Comparison of ENCODE assay signal across 1 cellular context in the genomic region with DNA sequence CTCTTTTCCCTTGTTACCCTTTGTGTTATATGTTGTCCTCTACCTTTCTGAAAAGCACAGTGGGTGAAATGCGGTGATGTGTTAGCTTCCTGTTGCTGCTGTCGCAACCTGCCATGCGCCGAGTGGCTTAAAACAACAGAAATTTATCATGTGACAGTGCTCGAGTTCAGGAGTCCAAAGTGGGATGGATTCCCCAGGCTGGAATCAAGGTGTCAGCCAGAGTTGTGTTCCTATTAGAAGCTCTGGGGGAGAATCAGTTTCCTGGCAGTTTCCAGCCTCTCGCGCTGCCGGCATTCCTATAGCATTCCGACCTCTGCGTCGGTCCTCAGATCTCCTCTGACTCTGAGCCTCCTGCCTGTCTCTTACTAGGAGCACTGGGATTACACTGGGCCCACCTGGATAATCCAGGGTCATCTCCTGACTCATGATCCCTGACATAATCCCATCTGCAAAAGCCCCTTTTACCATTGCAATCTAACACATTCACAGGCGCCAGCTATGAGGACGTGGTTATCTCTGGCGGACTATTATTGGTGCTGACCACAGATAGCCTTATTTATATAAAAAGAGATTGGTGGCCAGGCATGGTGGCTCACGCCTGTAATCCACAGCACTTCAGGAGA.
TF ChIP-seq lines count a peak whose summit lies in the region.

No MANE protein-coding gene starts in this region.

TF ChIP-seq in HepG2, 621 proteins besides CTCF, POLR2A, EP300 and RAD21 (continued from another document and continues in another):
- TF ChIP-seq, protein P1, sequence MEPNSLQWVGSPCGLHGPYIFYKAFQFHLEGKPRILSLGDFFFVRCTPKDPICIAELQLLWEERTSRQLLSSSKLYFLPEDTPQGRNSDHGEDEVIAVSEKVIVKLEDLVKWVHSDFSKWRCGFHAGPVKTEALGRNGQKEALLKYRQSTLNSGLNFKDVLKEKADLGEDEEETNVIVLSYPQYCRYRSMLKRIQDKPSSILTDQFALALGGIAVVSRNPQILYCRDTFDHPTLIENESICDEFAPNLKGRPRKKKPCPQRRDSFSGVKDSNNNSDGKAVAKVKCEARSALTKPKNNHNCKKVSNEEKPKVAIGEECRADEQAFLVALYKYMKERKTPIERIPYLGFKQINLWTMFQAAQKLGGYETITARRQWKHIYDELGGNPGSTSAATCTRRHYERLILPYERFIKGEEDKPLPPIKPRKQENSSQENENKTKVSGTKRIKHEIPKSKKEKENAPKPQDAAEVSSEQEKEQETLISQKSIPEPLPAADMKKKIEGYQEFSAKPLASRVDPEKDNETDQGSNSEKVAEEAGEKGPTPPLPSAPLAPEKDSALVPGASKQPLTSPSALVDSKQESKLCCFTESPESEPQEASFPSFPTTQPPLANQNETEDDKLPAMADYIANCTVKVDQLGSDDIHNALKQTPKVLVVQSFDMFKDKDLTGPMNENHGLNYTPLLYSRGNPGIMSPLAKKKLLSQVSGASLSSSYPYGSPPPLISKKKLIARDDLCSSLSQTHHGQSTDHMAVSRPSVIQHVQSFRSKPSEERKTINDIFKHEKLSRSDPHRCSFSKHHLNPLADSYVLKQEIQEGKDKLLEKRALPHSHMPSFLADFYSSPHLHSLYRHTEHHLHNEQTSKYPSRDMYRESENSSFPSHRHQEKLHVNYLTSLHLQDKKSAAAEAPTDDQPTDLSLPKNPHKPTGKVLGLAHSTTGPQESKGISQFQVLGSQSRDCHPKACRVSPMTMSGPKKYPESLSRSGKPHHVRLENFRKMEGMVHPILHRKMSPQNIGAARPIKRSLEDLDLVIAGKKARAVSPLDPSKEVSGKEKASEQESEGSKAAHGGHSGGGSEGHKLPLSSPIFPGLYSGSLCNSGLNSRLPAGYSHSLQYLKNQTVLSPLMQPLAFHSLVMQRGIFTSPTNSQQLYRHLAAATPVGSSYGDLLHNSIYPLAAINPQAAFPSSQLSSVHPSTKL (CRISPR knock-in tag; IDR thresholded peaks at IDR 0.05): peak; percentile 76
- TF ChIP-seq SNAPC2 (CRISPR knock-in tag; IDR thresholded peaks at IDR 0.05) (no peak; the same call in 1 of the 2 replicates), NR2F2 (IDR thresholded peaks at IDR 0.05; ENCODE audit: borderline replicate concordance, low read depth) (peak; percentile 8; the same call in 1 of the 2 replicates), STAG1 (CRISPR knock-in tag; IDR thresholded peaks at IDR 0.05) (peak; percentile 36), SOX6 (IDR thresholded peaks at IDR 0.05) (no peak), SOX6 (CRISPR knock-in tag; IDR thresholded peaks at IDR 0.05) (peak; percentile 78), YEATS4 (CRISPR knock-in tag; IDR thresholded peaks at IDR 0.05; ENCODE audit: borderline replicate concordance) (peak; percentile 66), CBX5 (CRISPR knock-in tag; IDR thresholded peaks at IDR 0.05; ENCODE audit: borderline replicate concordance) (no peak), ZNF256 (CRISPR knock-in tag; conservative IDR thresholded peaks at IDR 0.05) (no peak), MEIS2 (CRISPR knock-in tag; IDR thresholded peaks at IDR 0.05) (peak; percentile 64), LCORL (IDR thresholded peaks at IDR 0.05) (no peak), LCORL (CRISPR knock-in tag; IDR thresholded peaks at IDR 0.05) (no peak), ASH2L (IDR thresholded peaks at IDR 0.05; ENCODE audit: insufficient read length, low read depth, low read length) (peak; percentile 79), ZNF235 (CRISPR knock-in tag; IDR thresholded peaks at IDR 0.05; ENCODE audit: borderline replicate concordance) (no peak), SAP130 (CRISPR knock-in tag; IDR thresholded peaks at IDR 0.05; ENCODE audit: low read depth) (peak; percentile 93), ZNF292 (CRISPR knock-in tag; IDR thresholded peaks at IDR 0.05; ENCODE audit: borderline replicate concordance, low read depth) (peak; percentile 67; the same call in 1 of the 2 replicates), AKAP8 (CRISPR knock-in tag; IDR thresholded peaks at IDR 0.05) (no peak), ZNF383 (CRISPR knock-in tag; IDR thresholded peaks at IDR 0.05; ENCODE audit: borderline replicate concordance) (no peak), ZNF331 (CRISPR knock-in tag; IDR thresholded peaks at IDR 0.05) (0 out of 2 replicates have a peak, but pooled peaks have one; percentile 14), FOSL1 (CRISPR knock-in tag; IDR thresholded peaks at IDR 0.05; ENCODE audit: borderline replicate concordance) (no peak), POLR2AphosphoS2 (IDR thresholded peaks at IDR 0.05; ENCODE audit: low read depth, low read length) (peak; percentile 74; the same call in 1 of the 2 replicates), ZNF577 (CRISPR knock-in tag; IDR thresholded peaks at IDR 0.05; ENCODE audit: borderline replicate concordance, low read depth) (no peak), PPARG (CRISPR knock-in tag; conservative IDR thresholded peaks at IDR 0.05) (peak; percentile 63), MYNN (CRISPR knock-in tag; IDR thresholded peaks at IDR 0.05; ENCODE audit: low read depth) (no peak), CBFB (CRISPR knock-in tag; IDR thresholded peaks at IDR 0.05) (0 out of 2 replicates have a peak, but pooled peaks have one; percentile 31), FOXA3 (CRISPR knock-in tag; IDR thresholded peaks at IDR 0.05) (peak; percentile 85), ATAD3A (CRISPR knock-in tag; IDR thresholded peaks at IDR 0.05) (no peak), ZNF816 (CRISPR knock-in tag; IDR thresholded peaks at IDR 0.05; ENCODE audit: borderline replicate concordance) (no peak), GATA4 (IDR thresholded peaks at IDR 0.05; ENCODE audit: borderline replicate concordance, low read depth) (no peak), HNRNPL (IDR thresholded peaks at IDR 0.05; ENCODE audit: low read depth, low read length) (no peak), ZNF616 (CRISPR knock-in tag; IDR thresholded peaks at IDR 0.05; ENCODE audit: low read depth) (no peak), KDM2A (CRISPR knock-in tag; IDR thresholded peaks at IDR 0.05; ENCODE audit: borderline replicate concordance, low read depth) (peak; percentile 67), HNRNPUL1 (IDR thresholded peaks at IDR 0.05; ENCODE audit: low read depth, low read length) (no peak), ZNF879 (CRISPR knock-in tag; IDR thresholded peaks at IDR 0.05) (no peak), SRY (CRISPR knock-in tag; IDR thresholded peaks at IDR 0.05) (no peak), ELF4 (CRISPR knock-in tag; IDR thresholded peaks at IDR 0.05; ENCODE audit: borderline replicate concordance) (no peak; the same call in 1 of the 2 replicates), NPAS2 (CRISPR knock-in tag; IDR thresholded peaks at IDR 0.05; ENCODE audit: borderline replicate concordance) (no peak), ZSCAN31 (CRISPR knock-in tag; IDR thresholded peaks at IDR 0.05; ENCODE audit: low read depth) (no peak; the same call in 1 of the 2 replicates), XBP1 (CRISPR knock-in tag; IDR thresholded peaks at IDR 0.05) (no peak), ZNF547 (CRISPR knock-in tag; IDR thresholded peaks at IDR 0.05) (no peak), GATAD2A (CRISPR knock-in tag; IDR thresholded peaks at IDR 0.05) (peak; percentile 90), ZNF317 (CRISPR knock-in tag; IDR thresholded peaks at IDR 0.05) (no peak), MAFG (CRISPR knock-in tag; IDR thresholded peaks at IDR 0.05) (no peak), ETV5 (CRISPR knock-in tag; IDR thresholded peaks at IDR 0.05; ENCODE audit: borderline replicate concordance) (peak; percentile 90), ZNF891 (CRISPR knock-in tag; IDR thresholded peaks at IDR 0.05) (no peak), ZNF615 (CRISPR knock-in tag; IDR thresholded peaks at IDR 0.05; ENCODE audit: borderline replicate concordance) (no peak), DNMT3B (CRISPR knock-in tag; conservative IDR thresholded peaks at IDR 0.05) (no peak; the same call in 1 of the 2 replicates)
- TF ChIP-seq, protein P2, sequence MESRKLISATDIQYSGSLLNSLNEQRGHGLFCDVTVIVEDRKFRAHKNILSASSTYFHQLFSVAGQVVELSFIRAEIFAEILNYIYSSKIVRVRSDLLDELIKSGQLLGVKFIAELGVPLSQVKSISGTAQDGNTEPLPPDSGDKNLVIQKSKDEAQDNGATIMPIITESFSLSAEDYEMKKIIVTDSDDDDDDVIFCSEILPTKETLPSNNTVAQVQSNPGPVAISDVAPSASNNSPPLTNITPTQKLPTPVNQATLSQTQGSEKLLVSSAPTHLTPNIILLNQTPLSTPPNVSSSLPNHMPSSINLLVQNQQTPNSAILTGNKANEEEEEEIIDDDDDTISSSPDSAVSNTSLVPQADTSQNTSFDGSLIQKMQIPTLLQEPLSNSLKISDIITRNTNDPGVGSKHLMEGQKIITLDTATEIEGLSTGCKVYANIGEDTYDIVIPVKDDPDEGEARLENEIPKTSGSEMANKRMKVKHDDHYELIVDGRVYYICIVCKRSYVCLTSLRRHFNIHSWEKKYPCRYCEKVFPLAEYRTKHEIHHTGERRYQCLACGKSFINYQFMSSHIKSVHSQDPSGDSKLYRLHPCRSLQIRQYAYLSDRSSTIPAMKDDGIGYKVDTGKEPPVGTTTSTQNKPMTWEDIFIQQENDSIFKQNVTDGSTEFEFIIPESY (CRISPR knock-in tag; IDR thresholded peaks at IDR 0.05): no peak
- TF ChIP-seq, protein P3, sequence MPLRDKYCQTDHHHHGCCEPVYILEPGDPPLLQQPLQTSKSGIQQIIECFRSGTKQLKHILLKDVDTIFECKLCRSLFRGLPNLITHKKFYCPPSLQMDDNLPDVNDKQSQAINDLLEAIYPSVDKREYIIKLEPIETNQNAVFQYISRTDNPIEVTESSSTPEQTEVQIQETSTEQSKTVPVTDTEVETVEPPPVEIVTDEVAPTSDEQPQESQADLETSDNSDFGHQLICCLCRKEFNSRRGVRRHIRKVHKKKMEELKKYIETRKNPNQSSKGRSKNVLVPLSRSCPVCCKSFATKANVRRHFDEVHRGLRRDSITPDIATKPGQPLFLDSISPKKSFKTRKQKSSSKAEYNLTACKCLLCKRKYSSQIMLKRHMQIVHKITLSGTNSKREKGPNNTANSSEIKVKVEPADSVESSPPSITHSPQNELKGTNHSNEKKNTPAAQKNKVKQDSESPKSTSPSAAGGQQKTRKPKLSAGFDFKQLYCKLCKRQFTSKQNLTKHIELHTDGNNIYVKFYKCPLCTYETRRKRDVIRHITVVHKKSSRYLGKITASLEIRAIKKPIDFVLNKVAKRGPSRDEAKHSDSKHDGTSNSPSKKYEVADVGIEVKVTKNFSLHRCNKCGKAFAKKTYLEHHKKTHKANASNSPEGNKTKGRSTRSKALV (CRISPR knock-in tag; IDR thresholded peaks at IDR 0.05): peak; percentile 78
- TF ChIP-seq, protein P4, sequence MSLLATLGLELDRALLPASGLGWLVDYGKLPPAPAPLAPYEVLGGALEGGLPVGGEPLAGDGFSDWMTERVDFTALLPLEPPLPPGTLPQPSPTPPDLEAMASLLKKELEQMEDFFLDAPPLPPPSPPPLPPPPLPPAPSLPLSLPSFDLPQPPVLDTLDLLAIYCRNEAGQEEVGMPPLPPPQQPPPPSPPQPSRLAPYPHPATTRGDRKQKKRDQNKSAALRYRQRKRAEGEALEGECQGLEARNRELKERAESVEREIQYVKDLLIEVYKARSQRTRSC (CRISPR knock-in tag; IDR thresholded peaks at IDR 0.05; ENCODE audit: low read depth): no peak
- TF ChIP-seq, protein P5, sequence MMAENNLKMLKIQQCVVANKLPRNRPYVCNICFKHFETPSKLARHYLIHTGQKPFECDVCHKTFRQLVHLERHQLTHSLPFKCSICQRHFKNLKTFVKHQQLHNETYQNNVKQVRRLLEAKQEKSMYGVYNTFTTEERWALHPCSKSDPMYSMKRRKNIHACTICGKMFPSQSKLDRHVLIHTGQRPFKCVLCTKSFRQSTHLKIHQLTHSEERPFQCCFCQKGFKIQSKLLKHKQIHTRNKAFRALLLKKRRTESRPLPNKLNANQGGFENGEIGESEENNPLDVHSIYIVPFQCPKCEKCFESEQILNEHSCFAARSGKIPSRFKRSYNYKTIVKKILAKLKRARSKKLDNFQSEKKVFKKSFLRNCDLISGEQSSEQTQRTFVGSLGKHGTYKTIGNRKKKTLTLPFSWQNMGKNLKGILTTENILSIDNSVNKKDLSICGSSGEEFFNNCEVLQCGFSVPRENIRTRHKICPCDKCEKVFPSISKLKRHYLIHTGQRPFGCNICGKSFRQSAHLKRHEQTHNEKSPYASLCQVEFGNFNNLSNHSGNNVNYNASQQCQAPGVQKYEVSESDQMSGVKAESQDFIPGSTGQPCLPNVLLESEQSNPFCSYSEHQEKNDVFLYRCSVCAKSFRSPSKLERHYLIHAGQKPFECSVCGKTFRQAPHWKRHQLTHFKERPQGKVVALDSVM (CRISPR knock-in tag; IDR thresholded peaks at IDR 0.05): peak; percentile 22; the same call in 1 of the 2 replicates
- TF ChIP-seq, protein P6, sequence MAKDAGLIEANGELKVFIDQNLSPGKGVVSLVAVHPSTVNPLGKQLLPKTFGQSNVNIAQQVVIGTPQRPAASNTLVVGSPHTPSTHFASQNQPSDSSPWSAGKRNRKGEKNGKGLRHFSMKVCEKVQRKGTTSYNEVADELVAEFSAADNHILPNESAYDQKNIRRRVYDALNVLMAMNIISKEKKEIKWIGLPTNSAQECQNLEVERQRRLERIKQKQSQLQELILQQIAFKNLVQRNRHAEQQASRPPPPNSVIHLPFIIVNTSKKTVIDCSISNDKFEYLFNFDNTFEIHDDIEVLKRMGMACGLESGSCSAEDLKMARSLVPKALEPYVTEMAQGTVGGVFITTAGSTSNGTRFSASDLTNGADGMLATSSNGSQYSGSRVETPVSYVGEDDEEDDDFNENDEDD (CRISPR knock-in tag; IDR thresholded peaks at IDR 0.05; ENCODE audit: borderline replicate concordance): no peak
- TF ChIP-seq, protein P7, sequence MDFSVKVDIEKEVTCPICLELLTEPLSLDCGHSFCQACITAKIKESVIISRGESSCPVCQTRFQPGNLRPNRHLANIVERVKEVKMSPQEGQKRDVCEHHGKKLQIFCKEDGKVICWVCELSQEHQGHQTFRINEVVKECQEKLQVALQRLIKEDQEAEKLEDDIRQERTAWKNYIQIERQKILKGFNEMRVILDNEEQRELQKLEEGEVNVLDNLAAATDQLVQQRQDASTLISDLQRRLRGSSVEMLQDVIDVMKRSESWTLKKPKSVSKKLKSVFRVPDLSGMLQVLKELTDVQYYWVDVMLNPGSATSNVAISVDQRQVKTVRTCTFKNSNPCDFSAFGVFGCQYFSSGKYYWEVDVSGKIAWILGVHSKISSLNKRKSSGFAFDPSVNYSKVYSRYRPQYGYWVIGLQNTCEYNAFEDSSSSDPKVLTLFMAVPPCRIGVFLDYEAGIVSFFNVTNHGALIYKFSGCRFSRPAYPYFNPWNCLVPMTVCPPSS (IDR thresholded peaks at IDR 0.05): no peak
- TF ChIP-seq, protein P8, sequence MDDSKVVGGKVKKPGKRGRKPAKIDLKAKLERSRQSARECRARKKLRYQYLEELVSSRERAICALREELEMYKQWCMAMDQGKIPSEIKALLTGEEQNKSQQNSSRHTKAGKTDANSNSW (CRISPR knock-in tag; IDR thresholded peaks at IDR 0.05; ENCODE audit: borderline replicate concordance): no peak
- TF ChIP-seq, protein P9, sequence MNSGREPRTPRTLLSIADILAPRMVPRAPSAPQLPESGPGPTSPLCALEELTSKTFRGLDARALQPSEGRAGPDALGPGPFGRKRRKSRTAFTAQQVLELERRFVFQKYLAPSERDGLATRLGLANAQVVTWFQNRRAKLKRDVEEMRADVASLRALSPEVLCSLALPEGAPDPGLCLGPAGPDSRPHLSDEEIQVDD (CRISPR knock-in tag; IDR thresholded peaks at IDR 0.05; ENCODE audit: borderline replicate concordance): no peak
- TF ChIP-seq, protein P10, sequence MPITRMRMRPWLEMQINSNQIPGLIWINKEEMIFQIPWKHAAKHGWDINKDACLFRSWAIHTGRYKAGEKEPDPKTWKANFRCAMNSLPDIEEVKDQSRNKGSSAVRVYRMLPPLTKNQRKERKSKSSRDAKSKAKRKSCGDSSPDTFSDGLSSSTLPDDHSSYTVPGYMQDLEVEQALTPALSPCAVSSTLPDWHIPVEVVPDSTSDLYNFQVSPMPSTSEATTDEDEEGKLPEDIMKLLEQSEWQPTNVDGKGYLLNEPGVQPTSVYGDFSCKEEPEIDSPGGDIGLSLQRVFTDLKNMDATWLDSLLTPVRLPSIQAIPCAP (CRISPR knock-in tag; IDR thresholded peaks at IDR 0.05; ENCODE audit: low read depth): no peak
